20 cellular contexts compared by ENCODE assay signal in the genomic region with DNA sequence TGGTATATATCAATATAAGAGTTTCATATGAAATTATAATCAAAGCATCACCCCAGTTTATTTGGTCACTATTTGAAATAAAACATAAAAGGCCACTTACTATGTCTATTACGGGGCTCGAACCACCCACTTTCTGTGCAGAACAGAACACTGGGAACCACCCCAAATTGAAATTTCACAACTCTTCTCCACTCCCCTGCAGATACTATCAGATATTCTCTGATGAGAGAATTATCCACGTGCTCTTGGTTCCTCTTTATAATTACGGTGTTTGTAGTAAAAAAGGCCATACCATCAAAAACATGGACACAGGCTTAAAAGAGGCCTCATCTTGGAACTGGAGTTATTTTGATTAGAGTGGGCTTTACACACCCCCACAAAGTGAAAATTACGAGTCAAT.
"Had no signal": no experiment of that assay in that cellular context is flagged by ENCODE, and none has a peak within 500 bp of the region (broad histone marks: within the 10 kb centered on the region; RNA-seq: fewer than 3 reads in every experiment).

No MANE protein-coding gene starts in this region.

- H3K4me3 ChIP-seq: gastrocnemius medialis, mucosa of descending colon, pancreas, right lobe of liver, thoracic aorta, tibial nerve, upper lobe of left lung had no signal

- H3K4me1 ChIP-seq: gastrocnemius medialis, right lobe of liver, tibial nerve, upper lobe of left lung had no signal

- DNase-seq: effector CD8-positive, alpha-beta T cell; endodermal cell; foreskin fibroblast; gastrocnemius medialis; head of caudate nucleus; mucosa of descending colon; naive B cell; right lobe of liver; small intestine; stimulated activated CD4-positive, alpha-beta T cell treated with anti-CD3 and anti-CD28 coated beads, Interleukin-15, amount 100 ng/mL, for 24 hours; stimulated activated CD4-positive, alpha-beta T cell treated with anti-CD3 and anti-CD28 coated beads, Interleukin-2, amount 100 ng/mL, for 48 hours; stimulated activated naive B cell treated with anti-CD40 and anti-IgM and Interleukin-4, amounts not matched to agents 10 μg/mL and 1 μg/mL and 100 μg/mL, for 72 hours; upper lobe of left lung had no signal

- H3K27me3 ChIP-seq: gastrocnemius medialis, neutrophil, pancreas, right lobe of liver, tibial nerve, upper lobe of left lung had no signal

- H3K27ac ChIP-seq: epithelial cell of prostate, gastrocnemius medialis, neutrophil, pancreas, right lobe of liver, thoracic aorta, tibial nerve, upper lobe of left lung had no signal

- H3K9me3 ChIP-seq: gastrocnemius medialis, mucosa of descending colon, neutrophil, pancreas, right lobe of liver, thoracic aorta, tibial nerve, upper lobe of left lung had no signal

- ATAC-seq: esophagus mucosa; gastrocnemius medialis; mucosa of descending colon; natural killer cell treated with Interleukin-12 subunit alpha and Interleukin-12 subunit beta and Interleukin-15 and Interleukin-18, amount 100 ng/mL, for 72 hours; right lobe of liver; stimulated activated naive B cell treated with anti-CD40 and anti-IgM and Interleukin-4, amounts not matched to agents 10 μg/mL and 1 μg/mL and 100 μg/mL, for 72 hours had no signal
